ENCODE assay signal across 11 cellular contexts in genomic region chr18:69882965-69883668, GRCh38.
A peak's percentile ranks its signal among the peaks of the same experiment; 100 is the strongest.
DNase-seq lines count a peak whose midpoint lies in the region; ATAC-seq lines count a peak whose summit lies in the region.
"Had no signal": no experiment of that assay in that cellular context is flagged by ENCODE, and none has a peak within 500 bp of the region (broad histone marks: within the 10 kb centered on the region; RNA-seq: fewer than 3 reads in every experiment).

No MANE protein-coding gene starts in this region.

- DNase-seq in activated naive CD8-positive, alpha-beta T cell treated with anti-CD3 and anti-CD28 coated beads for 36 hours: no peak
- DNase-seq in Right ventricle myocardium superior: no peak
- no peak for DNase-seq in NOMO-1 treated with DMSO at 0.1 percent for 48 hours (lab: John Stamatoyannopoulos, UW; ENCODE audit: unreplicated experiment)
- DNase-seq: NCI-H187, posterior cingulate gyrus, RPMI8226 had no signal

- peak overlapping the region; percentile 61 for H3K27ac Mint-ChIP-seq in activated naive CD8-positive, alpha-beta T cell
- H3K27ac Mint-ChIP-seq in activated naive CD8-positive, alpha-beta T cell treated with anti-CD3 and anti-CD28 coated beads for 36 hours: no peak overlapping the region

- peaks cover 4% of the 10 kb centered on the region for H3K9me3 Mint-ChIP-seq in activated naive CD8-positive, alpha-beta T cell (ENCODE audit: low read depth)
- H3K9me3 Mint-ChIP-seq in activated naive CD8-positive, alpha-beta T cell treated with anti-CD3 and anti-CD28 coated beads for 36 hours: peaks cover 8% of the 10 kb centered on the region

- H3K4me3 ChIP-seq in urinary bladder (ENCODE audit: low read depth, low read length): no peak overlapping the region

- H3K4me1 Mint-ChIP-seq in activated naive CD8-positive, alpha-beta T cell (ENCODE audit: low read depth): peaks cover 43% of the 10 kb centered on the region
- H3K4me1 Mint-ChIP-seq in activated naive CD8-positive, alpha-beta T cell treated with anti-CD3 and anti-CD28 coated beads for 36 hours: peaks cover 47% of the 10 kb centered on the region

- 75% methylated on average over 6 of the region's 6 CpGs for WGBS in urinary bladder

- H3K36me3 ChIP-seq in urinary bladder (ENCODE audit: insufficient read depth): no peaks in the 10 kb centered on the region

- intact Hi-C loops in Right ventricle myocardium superior (cut with DNase I): no loop called here

- ATAC-seq in HG02642 (IDR thresholded peaks at IDR 0.05; ENCODE audit: poor library complexity, unreplicated experiment) (peak; percentile 43), HG03565 (IDR thresholded peaks at IDR 0.05; ENCODE audit: unreplicated experiment) (peak; percentile 41), Right ventricle myocardium superior (ENCODE audit: poor library complexity) (no peak), HG03039 (IDR thresholded peaks at IDR 0.05; ENCODE audit: unreplicated experiment) (no peak)

- H3K27me3 Mint-ChIP-seq in activated naive CD8-positive, alpha-beta T cell: no peaks in the 10 kb centered on the region
- H3K27me3 Mint-ChIP-seq in activated naive CD8-positive, alpha-beta T cell treated with anti-CD3 and anti-CD28 coated beads for 36 hours: no peaks in the 10 kb centered on the region

- H3K36me3 Mint-ChIP-seq in activated naive CD8-positive, alpha-beta T cell: peaks cover 19% of the 10 kb centered on the region
- peaks cover 58% of the 10 kb centered on the region for H3K36me3 Mint-ChIP-seq in activated naive CD8-positive, alpha-beta T cell treated with anti-CD3 and anti-CD28 coated beads for 36 hours

- no peaks in the 10 kb centered on the region for H3K4me1 ChIP-seq in urinary bladder (ENCODE audit: insufficient read depth)

- H3K27ac ChIP-seq in urinary bladder (ENCODE audit: low read depth): peak overlapping the region; percentile 23

- no peak overlapping the region for H3K4me3 Mint-ChIP-seq in activated naive CD8-positive, alpha-beta T cell
- no peak overlapping the region for H3K4me3 Mint-ChIP-seq in activated naive CD8-positive, alpha-beta T cell treated with anti-CD3 and anti-CD28 coated beads for 36 hours

Comparison
In these comparisons a context has a peak if more than half of its experiments do, and no peak if none do; other contexts are left out.
1. ATAC-seq: peak in HG02642 (single experiment) and HG03565 (single experiment); none in Right ventricle myocardium superior (single experiment) and HG03039 (single experiment).